Comparison of ENCODE assay signal across 26 cellular contexts in the genomic region with DNA sequence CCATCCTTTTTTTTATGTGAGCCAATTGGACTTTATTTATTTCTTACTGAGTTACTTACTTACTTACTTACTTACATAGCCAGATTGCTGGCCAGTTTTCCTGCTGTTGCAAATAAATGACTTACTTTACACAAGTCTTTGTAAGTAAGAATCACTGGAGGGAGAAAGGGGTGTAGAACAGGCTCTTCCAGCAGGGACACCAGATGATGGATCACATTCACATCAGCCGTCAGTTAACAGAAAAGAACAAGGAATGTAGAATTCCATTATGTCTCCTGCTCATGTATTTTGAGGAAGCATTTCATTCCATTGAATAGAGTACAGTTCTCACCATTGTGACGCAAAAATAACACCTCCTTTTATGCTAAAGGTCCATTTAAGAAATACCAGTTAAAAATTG.
"Had no signal": no experiment of that assay in that cellular context is flagged by ENCODE, and none has a peak within 500 bp of the region (broad histone marks: within the 10 kb centered on the region; RNA-seq: fewer than 3 reads in every experiment).

No MANE protein-coding gene starts in this region.

- H3K9me3 Mint-ChIP-seq: activated naive CD4-positive, alpha-beta T cell treated with anti-CD3 and anti-CD28 coated beads, Interleukin-2, amount 50 U/mL, for 24 hours; activated T-helper 1 cell treated with anti-CD3 and anti-CD28 coated beads, Interleukin-12 subunit alpha, Interleukin-12 subunit beta, Interleukin-2, Interleukin-4 antibody, amounts not matched to agents 30 ng/mL and 10 ng/mL and 1 ng/mL, durations not matched to agents 14 hours and 24 hours and 36 hours; effector memory CD8-positive, alpha-beta T cell; immature natural killer cell; natural killer cell treated with Interleukin-12 subunit alpha and Interleukin-12 subunit beta and Interleukin-15 and Interleukin-18, amount 100 ng/mL, for 72 hours; stimulated activated naive B cell treated with anti-CD40 and anti-IgM and Interleukin-4, amounts not matched to agents 10 μg/mL and 1 μg/mL and 100 μg/mL, for 72 hours; T-cell had no signal

- H3K27me3 Mint-ChIP-seq: activated naive CD4-positive, alpha-beta T cell treated with anti-CD3 and anti-CD28 coated beads, Interleukin-2, amount 50 U/mL, for 24 hours; effector memory CD8-positive, alpha-beta T cell; natural killer cell treated with Interleukin-12 subunit alpha and Interleukin-12 subunit beta and Interleukin-15 and Interleukin-18, amount 100 ng/mL, for 72 hours; T-cell had no signal

- H3K4me3 Mint-ChIP-seq: activated CD8-positive, alpha-beta T cell treated with anti-CD3 and anti-CD28 coated beads, Interleukin-2, amount 10 ng/mL, durations not matched to agents 7 days and 5 days; activated naive CD4-positive, alpha-beta T cell treated with anti-CD3 and anti-CD28 coated beads, Interleukin-2, amount 50 U/mL, for 24 hours; activated T-helper 1 cell treated with anti-CD3 and anti-CD28 coated beads, Interleukin-12 subunit alpha, Interleukin-12 subunit beta, Interleukin-2, Interleukin-4 antibody, amounts not matched to agents 30 ng/mL and 10 ng/mL and 1 ng/mL, durations not matched to agents 14 hours and 24 hours and 36 hours; effector memory CD8-positive, alpha-beta T cell; immature natural killer cell; natural killer cell treated with Interleukin-12 subunit alpha and Interleukin-12 subunit beta and Interleukin-15 and Interleukin-18, amount 100 ng/mL, for 72 hours; stimulated activated naive B cell treated with anti-CD40 and anti-IgM and Interleukin-4, amounts not matched to agents 10 μg/mL and 1 μg/mL and 100 μg/mL, for 72 hours; T-cell had no signal

- H3K27ac Mint-ChIP-seq: activated CD8-positive, alpha-beta T cell treated with anti-CD3 and anti-CD28 coated beads, Interleukin-2, amount 10 ng/mL, durations not matched to agents 7 days and 5 days; activated naive CD4-positive, alpha-beta T cell treated with anti-CD3 and anti-CD28 coated beads, Interleukin-2, amount 50 U/mL, for 24 hours; activated T-helper 1 cell treated with anti-CD3 and anti-CD28 coated beads, Interleukin-12 subunit alpha, Interleukin-12 subunit beta, Interleukin-2, Interleukin-4 antibody, amounts not matched to agents 30 ng/mL and 10 ng/mL and 1 ng/mL, durations not matched to agents 14 hours and 24 hours and 36 hours; effector memory CD8-positive, alpha-beta T cell; stimulated activated naive B cell treated with anti-CD40 and anti-IgM and Interleukin-4, amounts not matched to agents 10 μg/mL and 1 μg/mL and 100 μg/mL, for 72 hours; T-cell had no signal

- DNase-seq: activated CD4-positive, alpha-beta T cell treated with anti-CD3 and anti-CD28 coated beads for 1 hour; activated CD4-positive, alpha-beta T cell treated with anti-CD3 and anti-CD28 coated beads, Interleukin-2, amount 50 U/mL, for 1 hour; activated CD8-positive, alpha-beta T cell treated with anti-CD3 and anti-CD28 coated beads, Interleukin-2, amount 10 ng/mL, durations not matched to agents 7 days and 5 days; activated gamma-delta T cell treated with Interleukin-2 at 50 U/mL for 16 hours; aorta; brain microvascular endothelial cell; caudate nucleus; effector memory CD8-positive, alpha-beta T cell; esophagus squamous epithelium; heart right ventricle; immature natural killer cell; kidney glomerular epithelial cell; left ventricle myocardium inferior; mammary epithelial cell; occipital lobe; posterior cingulate gyrus; sigmoid colon; stimulated activated CD4-positive, alpha-beta T cell treated with anti-CD3 and anti-CD28 coated beads, Interleukin-2, amount 100 ng/mL, for 48 hours; stimulated activated CD8-positive, alpha-beta memory T cell treated with anti-CD3 and anti-CD28 coated beads, Interleukin-4, amount 100 ng/mL, for 48 hours; stimulated activated naive B cell treated with anti-CD40 and anti-IgM and Interleukin-4, amounts not matched to agents 10 μg/mL and 1 μg/mL and 100 μg/mL, for 72 hours; T-cell; transverse colon; WERI-Rb-1 had no signal

- ATAC-seq: activated CD8-positive, alpha-beta T cell treated with anti-CD3 and anti-CD28 coated beads, Interleukin-2, amount 10 ng/mL, durations not matched to agents 7 days and 5 days; effector memory CD8-positive, alpha-beta T cell; heart right ventricle; natural killer cell treated with Interleukin-12 subunit alpha and Interleukin-12 subunit beta and Interleukin-15 and Interleukin-18, amount 100 ng/mL, for 72 hours; stimulated activated naive B cell treated with anti-CD40 and anti-IgM and Interleukin-4, amounts not matched to agents 10 μg/mL and 1 μg/mL and 100 μg/mL, for 72 hours; T-cell had no signal

- H3K4me1 Mint-ChIP-seq: stimulated activated naive B cell treated with anti-CD40 and anti-IgM and Interleukin-4, amounts not matched to agents 10 μg/mL and 1 μg/mL and 100 μg/mL, for 72 hours had no signal
